Comparison of ENCODE assay signal across 23 cellular contexts in the genomic region with DNA sequence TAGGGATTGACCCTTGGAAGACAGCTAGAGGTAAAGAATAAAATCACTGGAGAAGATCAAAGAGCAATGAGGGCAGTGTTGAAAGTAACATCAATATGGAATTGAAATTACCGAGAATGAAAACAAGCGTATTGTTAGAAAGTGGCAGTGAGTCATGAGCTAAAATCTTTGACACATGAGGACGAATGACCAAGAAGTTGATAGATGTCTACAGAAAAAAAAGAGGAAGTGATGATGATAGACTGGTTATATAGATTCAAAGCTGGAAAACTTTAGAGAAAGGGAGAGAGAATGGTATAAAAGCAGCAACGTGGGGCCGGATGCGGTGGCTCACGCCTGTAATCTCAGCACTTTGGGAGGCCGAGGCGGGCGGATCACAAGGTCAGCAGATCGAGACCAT.
"Had no signal": no experiment of that assay in that cellular context is flagged by ENCODE, and none has a peak within 500 bp of the region (broad histone marks: within the 10 kb centered on the region; RNA-seq: fewer than 3 reads in every experiment).

No MANE protein-coding gene starts in this region.

- H3K27ac ChIP-seq: brain microvascular endothelial cell, dorsolateral prefrontal cortex, epithelial cell of prostate, ovary, psoas muscle, skin epidermis had no signal

- H3K4me1 ChIP-seq: psoas muscle had no signal

- H3K27ac Mint-ChIP-seq: activated naive CD4-positive, alpha-beta T cell treated with anti-CD3 and anti-CD28 coated beads, Interleukin-2, amount 10 ng/mL, durations not matched to agents 7 days and 5 days; activated naive CD8-positive, alpha-beta T cell treated with anti-CD3 and anti-CD28 coated beads, Interleukin-2, amount 50 U/mL, for 24 hours; endodermal cell; stimulated activated naive CD8-positive, alpha-beta T cell treated with anti-CD3 and anti-CD28 coated beads, Interleukin-15, amount 100 ng/mL, for 72 hours; T-helper 2 cell treated with Interferon-gamma antibody and Interleukin-4, amounts not matched to agents 5 μg/mL and 100 μg/mL, for 36 hours had no signal

- H3K9me3 ChIP-seq: ovary had no signal

- H3K4me3 ChIP-seq: dorsolateral prefrontal cortex, ovary, psoas muscle, skin epidermis had no signal

- DNase-seq: activated CD4-positive, alpha-beta T cell treated with anti-CD3 and anti-CD28 coated beads, Interleukin-2, amount 50 U/mL, for 1 hour; activated CD8-positive, alpha-beta memory T cell treated with anti-CD3 and anti-CD28 coated beads for 24 hours; activated CD8-positive, alpha-beta memory T cell treated with anti-CD3 and anti-CD28 coated beads, Interleukin-2, amount 50 U/mL, for 48 hours; activated effector memory CD4-positive, alpha-beta T cell treated with Interleukin-2 at 50 U/mL for 16 hours; activated naive CD4-positive, alpha-beta T cell treated with anti-CD3 and anti-CD28 coated beads, Interleukin-2, amount 10 ng/mL, durations not matched to agents 7 days and 5 days; activated naive CD8-positive, alpha-beta T cell treated with anti-CD3 and anti-CD28 coated beads, Interleukin-2, amount 50 U/mL, for 24 hours; activated T-cell treated with anti-CD3 and anti-CD28 coated beads, Interleukin-2, amount 50 U/mL, for 48 hours; anterior cingulate cortex; brain microvascular endothelial cell; central memory CD4-positive, alpha-beta T cell; dorsolateral prefrontal cortex; endodermal cell; foreskin fibroblast; naive thymus-derived CD8-positive, alpha-beta T cell; ovary; psoas muscle; right cardiac atrium; stimulated activated naive CD8-positive, alpha-beta T cell treated with anti-CD3 and anti-CD28 coated beads, Interleukin-15, amount 100 ng/mL, for 72 hours; trophoblast cell had no signal

- H3K4me3 Mint-ChIP-seq: activated naive CD4-positive, alpha-beta T cell treated with anti-CD3 and anti-CD28 coated beads, Interleukin-2, amount 10 ng/mL, durations not matched to agents 7 days and 5 days; activated naive CD8-positive, alpha-beta T cell treated with anti-CD3 and anti-CD28 coated beads, Interleukin-2, amount 50 U/mL, for 24 hours; endodermal cell; naive thymus-derived CD8-positive, alpha-beta T cell; stimulated activated naive CD8-positive, alpha-beta T cell treated with anti-CD3 and anti-CD28 coated beads, Interleukin-15, amount 100 ng/mL, for 72 hours; T-helper 2 cell treated with Interferon-gamma antibody and Interleukin-4, amounts not matched to agents 5 μg/mL and 100 μg/mL, for 36 hours had no signal

- ATAC-seq: activated naive CD8-positive, alpha-beta T cell treated with anti-CD3 and anti-CD28 coated beads, Interleukin-2, amount 50 U/mL, for 24 hours; naive thymus-derived CD8-positive, alpha-beta T cell; psoas muscle; right cardiac atrium; stimulated activated naive CD8-positive, alpha-beta T cell treated with anti-CD3 and anti-CD28 coated beads, Interleukin-15, amount 100 ng/mL, for 72 hours had no signal

- H3K27me3 ChIP-seq: brain microvascular endothelial cell, dorsolateral prefrontal cortex, ovary had no signal

- H3K4me1 Mint-ChIP-seq: activated naive CD4-positive, alpha-beta T cell treated with anti-CD3 and anti-CD28 coated beads, Interleukin-2, amount 10 ng/mL, durations not matched to agents 7 days and 5 days; activated naive CD8-positive, alpha-beta T cell treated with anti-CD3 and anti-CD28 coated beads, Interleukin-2, amount 50 U/mL, for 24 hours; endodermal cell; naive thymus-derived CD8-positive, alpha-beta T cell; stimulated activated naive CD8-positive, alpha-beta T cell treated with anti-CD3 and anti-CD28 coated beads, Interleukin-15, amount 100 ng/mL, for 72 hours had no signal

- H3K27me3 Mint-ChIP-seq: activated naive CD4-positive, alpha-beta T cell treated with anti-CD3 and anti-CD28 coated beads, Interleukin-2, amount 10 ng/mL, durations not matched to agents 7 days and 5 days; activated naive CD8-positive, alpha-beta T cell treated with anti-CD3 and anti-CD28 coated beads, Interleukin-2, amount 50 U/mL, for 24 hours; stimulated activated naive CD8-positive, alpha-beta T cell treated with anti-CD3 and anti-CD28 coated beads, Interleukin-15, amount 100 ng/mL, for 72 hours had no signal

- FAIRE-seq: colon had no signal

- H3K36me3 ChIP-seq: brain microvascular endothelial cell, ovary had no signal
